24 cellular contexts compared by ENCODE assay signal in the genomic region with DNA sequence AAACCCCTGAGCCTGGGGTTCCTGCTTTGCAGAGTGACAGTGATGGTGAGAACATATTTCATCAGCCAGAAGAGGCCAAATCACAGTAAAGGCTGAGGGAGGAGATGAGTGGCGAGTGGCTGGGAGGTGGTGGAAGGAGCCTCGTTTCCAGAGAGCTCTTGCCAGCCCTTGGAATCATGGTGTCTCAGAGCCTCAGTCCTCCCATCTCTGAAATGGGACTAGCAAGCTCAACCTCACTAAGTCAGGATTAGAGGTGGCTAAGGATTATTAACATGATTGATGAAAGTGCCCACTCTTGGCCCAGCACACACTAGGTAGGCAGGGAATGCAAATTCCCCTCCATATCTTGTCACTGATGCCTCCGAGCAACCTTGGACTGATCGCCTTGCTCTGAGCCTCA. TPM values are rescaled to one million over a fixed set of nuclear protein-coding genes. Genes with fewer than 3 reads are reported as not detected.
A peak's percentile ranks its signal among the peaks of the same experiment; 100 is the strongest.
DNase-seq lines count a peak whose midpoint lies in the region; ATAC-seq, FAIRE-seq and TF ChIP-seq lines count a peak whose summit lies in the region.
"Had no signal": no experiment of that assay in that cellular context is flagged by ENCODE, and none has a peak within 500 bp of the region (broad histone marks: within the 10 kb centered on the region; RNA-seq: fewer than 3 reads in every experiment).

No MANE protein-coding gene starts in this region.

- peaks cover 5% of the 10 kb centered on the region for H3K9me3 Mint-ChIP-seq in T-helper 1 cell treated with Interleukin-12 subunit alpha and Interleukin-12 subunit beta and Interleukin-4 antibody, amounts not matched to agents 30 μg/mL and 1 μg/mL, for 36 hours

- TF ChIP-seq EP300 in HepG2 (IDR thresholded peaks at IDR 0.05; ENCODE audit: low read depth in 2 of 2, low read length in 2 of 2) (no peak), HepG2 (CRISPR knock-in tag; IDR thresholded peaks at IDR 0.05; ENCODE audit: borderline replicate concordance) (no peak)

- CTCF ChIA-PET in HepG2 (lab: Yijun Ruan, JAX; ENCODE audit: low intra/inter-chr PET ratio, low total read pairs) = no interaction called here

- H3K27ac Mint-ChIP-seq in T-helper 1 cell treated with Interleukin-12 subunit alpha and Interleukin-12 subunit beta and Interleukin-4 antibody, amounts not matched to agents 30 μg/mL and 1 μg/mL, for 36 hours = peak overlapping the region; percentile 11

- intact Hi-C loops in HepG2 (cut with micrococcal nuclease; ENCODE audit: unreplicated experiment) = no loop called here
- intact Hi-C loops in right lobe of liver (cut with DNase I) = no loop called here

- no peak overlapping the region for H3K18ac ChIP-seq in mesenchymal stem cell (ENCODE audit: low read depth in 1 of 2, low read length in 2 of 2)

- H3K36me3 ChIP-seq in HepG2 (replicated peaks in 1 of 2; ENCODE audit: control insufficient read depth in 1 of 2, insufficient read depth in 2 of 2, low read length in 2 of 2) = peaks cover 35 to 55% of the 10 kb centered on the region in 2 experiments
- peaks cover 19 to 77% (median 51%) of the 10 kb centered on the region in 4 donors for H3K36me3 ChIP-seq in right lobe of liver
- H3K36me3 ChIP-seq in mesenchymal stem cell (ENCODE audit: control insufficient read depth in 1 of 2, insufficient read depth in 2 of 2, low read depth in 1 of 2, low read length in 2 of 2) = peaks cover 82 to 92% of the 10 kb centered on the region in 2 experiments
- peaks cover 74 to 81% of the 10 kb centered on the region in 2 donors for H3K36me3 ChIP-seq in stomach smooth muscle (ENCODE audit: control insufficient read depth in 2 of 2, insufficient read depth in 2 of 2, low read length in 2 of 2)

- TF ChIP-seq CTCF in HepG2 (CRISPR knock-in tag; IDR thresholded peaks at IDR 0.05) = no peak
- no peak for TF ChIP-seq CTCF in right lobe of liver (IDR thresholded peaks at IDR 0.05)

- H3K4me2 ChIP-seq in HepG2 (ENCODE audit: low read depth, low read length) = no peak overlapping the region
- no peak overlapping the region for H3K4me2 ChIP-seq in mesenchymal stem cell (ENCODE audit: low read length, poor library complexity, severe bottlenecking)
- H3K4me2 ChIP-seq: BLaER1 treated with 17β-estradiol and CSF1 and Interleukin-3, amounts not matched to agents 10 nM and 100 nM had no signal

- H3K27ac ChIP-seq in HepG2 (ENCODE audit: extremely low read length, insufficient read depth, low read length) (no peak overlapping the region), right lobe of liver (no peak overlapping the region), mesenchymal stem cell (ENCODE audit: low read length, poor library complexity, severe bottlenecking) (no peak overlapping the region), stomach smooth muscle (ENCODE audit: low read length) (peak overlapping the region; percentile 6)
- H3K27ac ChIP-seq: 22Rv1; BLaER1 treated with 17β-estradiol and CSF1 and Interleukin-3, amounts not matched to agents 10 nM and 100 nM had no signal

- no peak for TF ChIP-seq RAD21 in HepG2 (CRISPR knock-in tag; IDR thresholded peaks at IDR 0.05)

- H4K20me1 ChIP-seq in HepG2 (ENCODE audit: insufficient read depth, low read length) = no peaks in the 10 kb centered on the region

- H3K4me1 Mint-ChIP-seq in T-helper 1 cell treated with Interleukin-12 subunit alpha and Interleukin-12 subunit beta and Interleukin-4 antibody, amounts not matched to agents 30 μg/mL and 1 μg/mL, for 36 hours (ENCODE audit: low read depth) = peaks cover 27% of the 10 kb centered on the region

- 94% methylated on average over 4 of the region's 4 CpGs for WGBS in HepG2 (ENCODE audit: low lambda C conversion rate)
- WGBS in right lobe of liver (ENCODE audit: insufficient coverage, low coverage, low lambda C conversion rate, missing lambda C conversion rate) = 92% methylated on average over 2 of the region's 4 CpGs
- 93% methylated on average over 4 of the region's 4 CpGs for WGBS in mesenchymal stem cell

- H2BK5ac ChIP-seq in mesenchymal stem cell (ENCODE audit: low read depth, low read length, poor library complexity, severe bottlenecking) = no peak overlapping the region

- no TSS peak for BruUV-seq in HepG2 (replicated peaks; lab: Mats Ljungman, UMichigan)

- DNase-seq in T-helper 1 cell (no peak), HepG2 (ENCODE audit: low spot score) (no peak), right lobe of liver (no peak), mesenchymal stem cell (no peak), anterior cingulate cortex (lab: John Stamatoyannopoulos, UW) (no peak), erythroblast (lab: John Stamatoyannopoulos, UW) (no peak)
- DNase-seq: ACHN, EL, GF-D8, MG63, NCI-H1417 treated with DMSO at 0.1 percent for 48 hours, NCI-H187 treated with DMSO at 0.1 percent for 48 hours, NCI-H2107, NCI-H446 treated with DMSO at 0.1 percent for 48 hours, NCI-H526 treated with DMSO at 0.1 percent for 48 hours, OCI-M1 had no signal

- FAIRE-seq in HepG2 (lab: Jason Lieb, UNC) = no peak
- FAIRE-seq: D721Med, GM19239, H1, RCC 7860 had no signal

- POLR2A ChIA-PET in HepG2 (lab: Yijun Ruan, JAX) = no interaction called here

- no peak overlapping the region for H3K23ac ChIP-seq in mesenchymal stem cell (ENCODE audit: low read length in 2 of 2)

- H2AFZ ChIP-seq in HepG2 (ENCODE audit: low read length) (no peak overlapping the region), mesenchymal stem cell (ENCODE audit: low read depth, low read length) (no peak overlapping the region)

- H2BK15ac ChIP-seq in mesenchymal stem cell (ENCODE audit: low read depth, poor library complexity, severe bottlenecking) = peak overlapping the region; percentile 21

- no peaks in the 10 kb centered on the region for H3K79me2 ChIP-seq in HepG2 (ENCODE audit: insufficient read depth, low read length)

- H3K4me3 ChIP-seq in HepG2 (replicated peaks in 1 of 3; ENCODE audit: insufficient read depth in 1 of 3, low read depth in 2 of 3, low read length in 3 of 3) = no peak overlapping the region
- H3K4me3 ChIP-seq in right lobe of liver = no peak overlapping the region
- no peak overlapping the region for H3K4me3 ChIP-seq in mesenchymal stem cell (ENCODE audit: insufficient read depth in 1 of 2, low read depth in 1 of 2, low read length in 2 of 2)
- H3K4me3 ChIP-seq in stomach smooth muscle (ENCODE audit: low read length in 2 of 2) = no peak overlapping the region
- H3K4me3 ChIP-seq: BLaER1 treated with 17β-estradiol and CSF1 and Interleukin-3, amounts not matched to agents 10 nM and 100 nM; MG63 had no signal

- no peak for TF ChIP-seq POLR2A in HepG2 (IDR thresholded peaks at IDR 0.05; ENCODE audit: insufficient read depth in 1 of 2, low read depth in 2 of 2, low read length in 2 of 2)
- no peak for TF ChIP-seq POLR2A in right lobe of liver (IDR thresholded peaks at IDR 0.05)
- TF ChIP-seq POLR2A in erythroblast (IDR thresholded peaks at IDR 0.05; ENCODE audit: low read length) = no peak

- no peaks in the 10 kb centered on the region for H3K27me3 Mint-ChIP-seq in T-helper 1 cell treated with Interleukin-12 subunit alpha and Interleukin-12 subunit beta and Interleukin-4 antibody, amounts not matched to agents 30 μg/mL and 1 μg/mL, for 36 hours (ENCODE audit: low read depth)

- H3K27me3 ChIP-seq in HepG2 (ENCODE audit: control insufficient read depth in 1 of 2, insufficient read depth in 2 of 2, low read length in 2 of 2) = no peaks in the 10 kb centered on the region
- no peaks in the 10 kb centered on the region for H3K27me3 ChIP-seq in right lobe of liver
- H3K27me3 ChIP-seq in mesenchymal stem cell (ENCODE audit: control insufficient read depth in 1 of 2, insufficient read depth in 1 of 2, low read length in 2 of 2) = no peaks in the 10 kb centered on the region
- H3K27me3 ChIP-seq in stomach smooth muscle (ENCODE audit: control insufficient read depth in 1 of 2, insufficient read depth in 2 of 2, low read length in 2 of 2) = no peaks in the 10 kb centered on the region
- H3K27me3 ChIP-seq: BLaER1 treated with 17β-estradiol and CSF1 and Interleukin-3, amounts not matched to agents 10 nM and 100 nM; MG63 had no signal

- H3K9ac ChIP-seq in HepG2 (ENCODE audit: insufficient read depth, low read depth, low read length) (no peak overlapping the region), mesenchymal stem cell (ENCODE audit: low read length) (no peak overlapping the region), stomach smooth muscle (ENCODE audit: low read length in 2 of 2) (no peak overlapping the region)
- H3K9ac ChIP-seq: BLaER1 treated with 17β-estradiol and CSF1 and Interleukin-3, amounts not matched to agents 10 nM and 100 nM had no signal

- H3K9me3 ChIP-seq in HepG2 (ENCODE audit: low read length) (no peaks in the 10 kb centered on the region), right lobe of liver (no peaks in the 10 kb centered on the region), mesenchymal stem cell (ENCODE audit: control insufficient read depth, low read length) (peaks cover 4% of the 10 kb centered on the region), stomach smooth muscle (ENCODE audit: control insufficient read depth in 2 of 2, low read length in 2 of 2) (no peaks in the 10 kb centered on the region)

- no peak overlapping the region for H3K4me3 Mint-ChIP-seq in T-helper 1 cell treated with Interleukin-12 subunit alpha and Interleukin-12 subunit beta and Interleukin-4 antibody, amounts not matched to agents 30 μg/mL and 1 μg/mL, for 36 hours

- no peaks in the 10 kb centered on the region for H3K4me1 ChIP-seq in HepG2 (ENCODE audit: insufficient read depth, low read length)
- H3K4me1 ChIP-seq in right lobe of liver = no peaks in the 10 kb centered on the region
- H3K4me1 ChIP-seq in mesenchymal stem cell (ENCODE audit: control insufficient read depth, insufficient read depth, low read depth, low read length) = peaks cover 3% of the 10 kb centered on the region
- no peaks in the 10 kb centered on the region for H3K4me1 ChIP-seq in stomach smooth muscle (ENCODE audit: control insufficient read depth, insufficient read depth, low read length)

- in situ Hi-C loops in HepG2 (cut with HindIII; ENCODE audit: extremely low pct_ligation_motif_present, low pct_unique_long_range_greater_than_20kb) = no loop called here

- no peak overlapping the region for H2AK5ac ChIP-seq in mesenchymal stem cell (ENCODE audit: low read length, severe bottlenecking)

- H3K36me3 Mint-ChIP-seq in T-helper 1 cell treated with Interleukin-12 subunit alpha and Interleukin-12 subunit beta and Interleukin-4 antibody, amounts not matched to agents 30 μg/mL and 1 μg/mL, for 36 hours (ENCODE audit: low read depth) = peaks cover 78% of the 10 kb centered on the region

- H4K91ac ChIP-seq in mesenchymal stem cell (ENCODE audit: low read length) = no peak overlapping the region

- no peak overlapping the region for H2BK12ac ChIP-seq in mesenchymal stem cell (ENCODE audit: low read length in 2 of 2)

- H3K4ac ChIP-seq in mesenchymal stem cell (ENCODE audit: low read depth in 1 of 2, low read length in 2 of 2) = no peak overlapping the region

- ATAC-seq in HepG2 = no peak
- no peak for ATAC-seq in right lobe of liver

- peaks cover 30% of the 10 kb centered on the region for H3K79me1 ChIP-seq in mesenchymal stem cell (replicated peaks; ENCODE audit: low read length, poor library complexity, severe bottlenecking)

- H4K8ac ChIP-seq in mesenchymal stem cell (ENCODE audit: low read length) = no peak overlapping the region

- H2BK120ac ChIP-seq in mesenchymal stem cell (ENCODE audit: low read depth, low read length) = no peak overlapping the region

- H3K14ac ChIP-seq in mesenchymal stem cell (ENCODE audit: low read length in 2 of 2) = no peak overlapping the region

RNA-seq across cellular contexts. Expression of a gene that starts 43.0 kb away (rescaled TPM):
- total RNA-seq in HepG2 (2016; rRNA removed; fragmentation: Illumina TruSeq; extraction: Trizol) (7.6 and 15.9 TPM in 2 replicates), right lobe of liver (100 to 1,000 TPM in 1 of 6 experiments, 10 to 100 TPM in 5; 38.8 to 147 (median 46.9) TPM)
- 8.0 and 9.2 TPM in 2 replicates for total RNA-seq in HepG2 (2016; cell fraction: cytosol; rRNA removed; fragmentation: Illumina TruSeq; extraction: Trizol; ENCODE audit: low read depth)
- total RNA-seq in HepG2 (2016; cell fraction: insoluble cytoplasmic fraction; rRNA removed; fragmentation: Illumina TruSeq; extraction: Trizol) = 6.9 and 15.8 TPM in 2 replicates
- total RNA-seq in HepG2 (2016; cell fraction: membrane; rRNA removed; fragmentation: Illumina TruSeq; extraction: Trizol) = 9.4 and 9.6 TPM in 2 replicates
- total RNA-seq in HepG2 (2016; cell fraction: nucleus; rRNA removed; fragmentation: Illumina TruSeq; extraction: Trizol) = 16.4 and 21.4 TPM in 2 replicates
- 49.6 and 60.7 TPM in 2 replicates for polyA plus RNA-seq in HepG2 (2011; rRNA removed)
- 30.7 and 32.4 TPM in 2 replicates for polyA plus RNA-seq in HepG2 (2011; cell fraction: cytosol; rRNA removed)
- polyA plus RNA-seq in HepG2 (2011; cell fraction: nucleus; rRNA removed) = 61.1 and 65.1 TPM in 2 replicates
- 13.9 and 22.1 TPM in 2 replicates for polyA plus RNA-seq in HepG2 (2012)
- 1.4 and 1.8 TPM in 2 replicates for polyA plus RNA-seq in HepG2 (2016; cell fraction: cytosol; fragmentation: Illumina TruSeq; extraction: Trizol; ENCODE audit: low read depth)
- 6.0 and 8.1 TPM in 2 replicates for polyA plus RNA-seq in HepG2 (2016; cell fraction: insoluble cytoplasmic fraction; fragmentation: Illumina TruSeq; extraction: Trizol; ENCODE audit: low read depth)
- 3.4 and 3.5 TPM in 2 replicates for polyA plus RNA-seq in HepG2 (2016; cell fraction: membrane; fragmentation: Illumina TruSeq; extraction: Trizol; ENCODE audit: low read depth)
- polyA plus RNA-seq in HepG2 (2016; cell fraction: nucleus; fragmentation: Illumina TruSeq; extraction: Trizol; ENCODE audit: insufficient read depth, low read depth) = 38.0 and 39.0 TPM in 2 replicates
- 54.4 and 98.2 TPM in 2 replicates for polyA minus RNA-seq in HepG2 (2011; rRNA and poly(A)+ RNA removed; ENCODE audit: low replicate concordance)
- 19.2 and 23.0 TPM in 2 replicates for polyA minus RNA-seq in HepG2 (2011; cell fraction: cytosol; rRNA and poly(A)+ RNA removed)
- polyA minus RNA-seq in HepG2 (2011; cell fraction: nucleus; rRNA and poly(A)+ RNA removed) = 30.3 and 37.8 TPM in 2 replicates
- 79.3 TPM for polyA plus RNA-seq in mesenchymal stem cell (2013, experiment 1 of 2)
- 85.4 TPM for polyA plus RNA-seq in mesenchymal stem cell (2013, experiment 2 of 2)

RNA-seq across cellular contexts. Expression of a gene that starts 45.2 kb away (rescaled TPM):
- total RNA-seq in HepG2 (2016; rRNA removed; fragmentation: Illumina TruSeq; extraction: Trizol) (0.17 and 0.64 TPM in 2 replicates), right lobe of liver (1 to 10 TPM in 1 of 6 experiments, under 1 TPM in 5; 0.09 to 1.3 (median 0.31) TPM)
- not detected in 2 replicates for total RNA-seq in HepG2 (2016; cell fraction: cytosol; rRNA removed; fragmentation: Illumina TruSeq; extraction: Trizol; ENCODE audit: low read depth)
- 0.22 and 0.43 TPM in 2 replicates for total RNA-seq in HepG2 (2016; cell fraction: insoluble cytoplasmic fraction; rRNA removed; fragmentation: Illumina TruSeq; extraction: Trizol)
- total RNA-seq in HepG2 (2016; cell fraction: membrane; rRNA removed; fragmentation: Illumina TruSeq; extraction: Trizol) = 0.22 and 0.45 TPM in 2 replicates
- total RNA-seq in HepG2 (2016; cell fraction: nucleus; rRNA removed; fragmentation: Illumina TruSeq; extraction: Trizol) = 0.28 and 0.40 TPM in 2 replicates
- polyA plus RNA-seq in HepG2 (2011; rRNA removed) = 0.49 and 1.6 TPM in 2 replicates
- 0.62 and 1.4 TPM in 2 replicates for polyA plus RNA-seq in HepG2 (2011; cell fraction: cytosol; rRNA removed)
- 0.34 and 1.6 TPM in 2 replicates for polyA plus RNA-seq in HepG2 (2011; cell fraction: nucleus; rRNA removed)
- 1.1 and 2.8 TPM in 2 replicates for polyA plus RNA-seq in HepG2 (2012)
- polyA plus RNA-seq in HepG2 (2016; cell fraction: cytosol; fragmentation: Illumina TruSeq; extraction: Trizol; ENCODE audit: low read depth) = 0.07 and 0.09 TPM in 2 replicates
- 0.14 and 0.21 TPM in 2 replicates for polyA plus RNA-seq in HepG2 (2016; cell fraction: insoluble cytoplasmic fraction; fragmentation: Illumina TruSeq; extraction: Trizol; ENCODE audit: low read depth)
- polyA plus RNA-seq in HepG2 (2016; cell fraction: membrane; fragmentation: Illumina TruSeq; extraction: Trizol; ENCODE audit: low read depth) = 0.06 and 0.12 TPM in 2 replicates
- polyA plus RNA-seq in HepG2 (2016; cell fraction: nucleus; fragmentation: Illumina TruSeq; extraction: Trizol; ENCODE audit: insufficient read depth, low read depth) = 0.35 and 0.56 TPM in 2 replicates
- 0.56 and 3.1 TPM in 2 replicates for polyA minus RNA-seq in HepG2 (2011; rRNA and poly(A)+ RNA removed; ENCODE audit: low replicate concordance)
- polyA minus RNA-seq in HepG2 (2011; cell fraction: cytosol; rRNA and poly(A)+ RNA removed) = 0.88 and 1.1 TPM in 2 replicates
- 0.26 and 0.87 TPM in 2 replicates for polyA minus RNA-seq in HepG2 (2011; cell fraction: nucleus; rRNA and poly(A)+ RNA removed)
- polyA plus RNA-seq in mesenchymal stem cell (2013, experiment 1 of 2) = 1.6 TPM
- 1.6 TPM for polyA plus RNA-seq in mesenchymal stem cell (2013, experiment 2 of 2)
